22 cellular contexts compared by ENCODE assay signal in genomic region chr2:97844311-97844859, GRCh38.
A peak's percentile ranks its signal among the peaks of the same experiment; 100 is the strongest.
DNase-seq lines count a peak whose midpoint lies in the region; ATAC-seq lines count a peak whose summit lies in the region.
"Had no signal": no experiment of that assay in that cellular context is flagged by ENCODE, and none has a peak within 500 bp of the region (broad histone marks: within the 10 kb centered on the region; RNA-seq: fewer than 3 reads in every experiment).

No MANE protein-coding gene starts in this region.

- ATAC-seq in GM21360 (IDR thresholded peaks at IDR 0.05; ENCODE audit: unreplicated experiment), result no peak
- ATAC-seq in aorta (ENCODE audit: low FRiP score), result no peak
- ATAC-seq: stimulated activated memory B cell treated with anti-CD40 and anti-IgM and Interleukin-4, amounts not matched to agents 10 μg/mL and 1 μg/mL and 100 μg/mL, for 72 hours had no signal

- H3K27ac ChIP-seq in aorta (ENCODE audit: low read depth in 1 of 2, low read length in 2 of 2), result no peak overlapping the region
- H3K27ac ChIP-seq: breast epithelium, C4-2B, GM23248, left ventricle myocardium inferior, thoracic aorta, VCaP had no signal

- H3K9me3 ChIP-seq in aorta (ENCODE audit: control insufficient read depth, low read length), result no peaks in the 10 kb centered on the region
- H3K9me3 ChIP-seq: breast epithelium, left ventricle myocardium inferior, thoracic aorta had no signal

- H3K4me3 ChIP-seq in aorta (ENCODE audit: low read length in 2 of 2), result no peak overlapping the region
- H3K4me3 ChIP-seq: breast epithelium, GM23248, left ventricle myocardium inferior, thoracic aorta had no signal

- 74 to 77% methylated on average over 2 of the region's 2 CpGs for WGBS in aorta, 2 donors

- H3K27me3 ChIP-seq in aorta (ENCODE audit: control insufficient read depth in 1 of 2, insufficient read depth in 2 of 2, low read length in 1 of 2), result no peaks in the 10 kb centered on the region
- H3K27me3 ChIP-seq: breast epithelium had no signal

- H3K4me1 ChIP-seq in aorta (ENCODE audit: control insufficient read depth in 1 of 2, insufficient read depth in 2 of 2, low read length in 2 of 2), result no peaks in the 10 kb centered on the region
- H3K4me1 ChIP-seq: breast epithelium had no signal

- peaks cover 0 to 5% of the 10 kb centered on the region in 2 donors for H3K36me3 ChIP-seq in aorta (ENCODE audit: control insufficient read depth in 1 of 2, insufficient read depth in 2 of 2, low read length in 1 of 2)
- H3K36me3 ChIP-seq: breast epithelium had no signal

- intact Hi-C loops in aorta (cut with DNase I), result no loop called here

- DNase-seq in NCI-H82 (lab: John Stamatoyannopoulos, UW) (peak; percentile 57), NCI-H82 treated with DMSO at 0.1 percent for 48 hours (lab: John Stamatoyannopoulos, UW; ENCODE audit: unreplicated experiment) (no peak), NCI-H2171 treated with DMSO at 0.1 percent for 48 hours (lab: John Stamatoyannopoulos, UW) (peak; percentile 90), cerebellum (ENCODE audit: low spot score) (peak; percentile 30), DMS53 treated with DMSO at 0.1 percent for 48 hours (lab: John Stamatoyannopoulos, UW; ENCODE audit: unreplicated experiment) (no peak), aorta (no peak), UCSD-AML1 (lab: John Stamatoyannopoulos, UW; ENCODE audit: unreplicated experiment) (no peak)
- DNase-seq: activated CD4-positive, alpha-beta T cell treated with anti-CD3 and anti-CD28 coated beads, Interleukin-2, amount 50 U/mL, for 48 hours; activated T-cell treated with anti-CD3 and anti-CD28 coated beads, Interleukin-2, amount 50 U/mL, for 24 hours; DMS53; glutamatergic neuron; GM23248; left ventricle myocardium inferior; nucleus accumbens; RPMI8226; T-helper 1 cell had no signal

Comparison
In these comparisons a context has a peak if more than half of its experiments do, and no peak if none do; other contexts are left out.
1. DNase-seq: peak in NCI-H82 (single experiment), NCI-H2171 treated with DMSO at 0.1 percent for 48 hours (single experiment) and cerebellum (single experiment); none in NCI-H82 treated with DMSO at 0.1 percent for 48 hours (single experiment), DMS53 treated with DMSO at 0.1 percent for 48 hours (single experiment), aorta (0 of 2) and UCSD-AML1 (single experiment).